8 cellular contexts compared by ENCODE assay signal in genomic region chr2:218852911-218853667, GRCh38. TPM values are rescaled to one million over a fixed set of nuclear protein-coding genes. Genes with fewer than 3 reads are reported as not detected.
DNase-seq lines count a peak whose midpoint lies in the region; ATAC-seq and TF ChIP-seq lines count a peak whose summit lies in the region.

No MANE protein-coding gene starts in this region.

- H3K9me3 ChIP-seq in SJCRH30 (replicated peaks) = no peaks in the 10 kb centered on the region

- DNase-seq in DMS79 (lab: John Stamatoyannopoulos, UW) = peak; percentile 4
- DNase-seq in SJCRH30 = peak; percentile 56 to 78
- DNase-seq in activated gamma-delta T cell treated with anti-CD3 and anti-CD28 coated beads, Interleukin-2, amount 50 U/mL, for 16 hours (ENCODE audit: low read depth) = peak; percentile 41
- DNase-seq in Right ventricle myocardium superior = no peak
- peak; percentile 49 for DNase-seq in putamen (ENCODE audit: low spot score)

- no peaks in the 10 kb centered on the region for H3K36me3 ChIP-seq in KMS-11 (ENCODE audit: insufficient read depth)
- no peaks in the 10 kb centered on the region for H3K36me3 ChIP-seq in SJCRH30

- H3K27me3 ChIP-seq in KMS-11 (ENCODE audit: insufficient read depth, low read depth) (peaks cover 21% of the 10 kb centered on the region; the same call in 1 of the 2 replicates), SJCRH30 (no peaks in the 10 kb centered on the region)

- H3K4me3 ChIP-seq in KMS-11 (IDR thresholded peaks at IDR 0.05; ENCODE audit: insufficient read depth, low read depth, low read length) (no peak overlapping the region), SJCRH30 (no peak overlapping the region)

- no peaks in the 10 kb centered on the region for H3K79me2 ChIP-seq in KMS-11 (ENCODE audit: insufficient read depth, low read depth)

- no peaks in the 10 kb centered on the region for H4K20me1 ChIP-seq in KMS-11 (ENCODE audit: insufficient read depth)

- no peak overlapping the region for H2AFZ ChIP-seq in KMS-11 (ENCODE audit: low read depth)

- intact Hi-C loops in Right ventricle myocardium superior (cut with DNase I) = loop anchor here (5.0 kb wide), 1 partner anchor 141 kb away; the partner anchor contains the start of gene TTLL4

- H3K27ac ChIP-seq in KMS-11 (no peak overlapping the region), SJCRH30 (no peak overlapping the region)

- no peak overlapping the region for H3K9ac ChIP-seq in KMS-11

- TF ChIP-seq CTCF in KMS-11 (conservative IDR thresholded peaks at IDR 0.05; ENCODE audit: low read depth, low read length) = peak; percentile 88

- H3K4me1 ChIP-seq in KMS-11 (ENCODE audit: low read depth, poor library complexity, severe bottlenecking) = peaks cover 8% of the 10 kb centered on the region
- H3K4me1 ChIP-seq in SJCRH30 = peaks cover 28% of the 10 kb centered on the region

- peak; percentile 64 for ATAC-seq in Right ventricle myocardium superior (ENCODE audit: poor library complexity)
- ATAC-seq in GM19324 (IDR thresholded peaks at IDR 0.05; ENCODE audit: low FRiP score, unreplicated experiment) = no peak
- ATAC-seq in HG03196 (IDR thresholded peaks at IDR 0.05; ENCODE audit: unreplicated experiment) = no peak

- no peak overlapping the region; the same call in 1 of the 2 replicates for H3K4me2 ChIP-seq in KMS-11

RNA-seq across cellular contexts. Expression of gene WNT6, which starts 6.5 kb away (rescaled TPM):
- total RNA-seq in SJCRH30 (2014; rRNA removed; shearing (Covaris generic)) = 0.08 and 0.10 TPM in 2 replicates
- 2.6 TPM for total RNA-seq in Right ventricle myocardium superior

RNA-seq across cellular contexts. Expression of gene PRKAG3, which starts 21.5 kb away (rescaled TPM):
- total RNA-seq in SJCRH30 (2014; rRNA removed; shearing (Covaris generic)) = 0.13 and 0.16 TPM in 2 replicates
- not detected for total RNA-seq in Right ventricle myocardium superior

RNA-seq across cellular contexts. Expression of gene WNT10A, which starts 27.6 kb away (rescaled TPM):
- total RNA-seq in SJCRH30 (2014; rRNA removed; shearing (Covaris generic)) = 0.10 and 0.28 TPM in 2 replicates
- not detected for total RNA-seq in Right ventricle myocardium superior
